ENCODE assay signal across 1 cellular context in the genomic region with DNA sequence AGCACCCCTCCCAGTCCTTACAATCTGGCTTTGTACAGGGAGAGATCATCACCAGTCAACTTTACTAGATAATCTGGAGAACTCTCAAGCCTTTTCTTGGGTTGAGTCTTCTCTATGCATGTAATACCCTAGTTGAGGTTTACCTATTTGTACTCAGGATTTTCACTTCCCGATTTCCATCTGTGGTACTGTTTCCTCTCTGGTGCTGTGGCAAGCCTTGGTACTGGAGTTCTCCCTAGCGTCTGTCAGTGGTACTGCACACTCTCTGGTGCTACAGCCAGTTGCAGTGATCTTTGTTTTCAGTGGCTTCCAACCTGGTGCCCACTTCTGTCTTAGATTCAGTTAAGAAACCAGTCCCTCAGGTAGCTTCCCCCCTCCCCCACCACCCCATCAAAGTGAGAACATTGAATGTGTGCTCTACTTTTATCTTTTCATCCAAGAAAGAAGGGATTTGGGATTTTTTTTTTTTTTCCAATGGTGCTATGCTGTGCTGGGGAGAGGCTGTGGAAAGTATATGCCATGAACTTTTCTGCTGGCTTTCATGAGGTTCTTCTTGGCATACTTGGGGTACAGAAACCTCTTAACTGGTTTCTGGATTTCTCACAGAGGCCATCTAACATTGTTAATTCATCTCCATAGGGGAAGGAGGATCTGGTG.
TF ChIP-seq lines count a peak whose summit lies in the region.

No MANE protein-coding gene starts in this region.

TF ChIP-seq in HepG2, 621 proteins besides CTCF, POLR2A, EP300 and RAD21 (continued from another document):
- TF ChIP-seq, protein P1, sequence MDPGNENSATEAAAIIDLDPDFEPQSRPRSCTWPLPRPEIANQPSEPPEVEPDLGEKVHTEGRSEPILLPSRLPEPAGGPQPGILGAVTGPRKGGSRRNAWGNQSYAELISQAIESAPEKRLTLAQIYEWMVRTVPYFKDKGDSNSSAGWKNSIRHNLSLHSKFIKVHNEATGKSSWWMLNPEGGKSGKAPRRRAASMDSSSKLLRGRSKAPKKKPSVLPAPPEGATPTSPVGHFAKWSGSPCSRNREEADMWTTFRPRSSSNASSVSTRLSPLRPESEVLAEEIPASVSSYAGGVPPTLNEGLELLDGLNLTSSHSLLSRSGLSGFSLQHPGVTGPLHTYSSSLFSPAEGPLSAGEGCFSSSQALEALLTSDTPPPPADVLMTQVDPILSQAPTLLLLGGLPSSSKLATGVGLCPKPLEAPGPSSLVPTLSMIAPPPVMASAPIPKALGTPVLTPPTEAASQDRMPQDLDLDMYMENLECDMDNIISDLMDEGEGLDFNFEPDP (CRISPR knock-in tag; conservative IDR thresholded peaks at IDR 0.05), result no peak
- no peak for TF ChIP-seq BATF2 (CRISPR knock-in tag; IDR thresholded peaks at IDR 0.05)
- no peak for TF ChIP-seq ZBTB38 (CRISPR knock-in tag; IDR thresholded peaks at IDR 0.05)
- TF ChIP-seq JUN (CRISPR knock-in tag; IDR thresholded peaks at IDR 0.05), result no peak
- TF ChIP-seq ZNF337 (CRISPR knock-in tag; IDR thresholded peaks at IDR 0.05; ENCODE audit: borderline replicate concordance, low read depth), result no peak
- TF ChIP-seq REST (IDR thresholded peaks at IDR 0.05; ENCODE audit: borderline replicate concordance in 1 of 2, low read depth in 1 of 2, low read length in 2 of 2), result no peak
